16 cellular contexts compared by ENCODE assay signal in the genomic region with DNA sequence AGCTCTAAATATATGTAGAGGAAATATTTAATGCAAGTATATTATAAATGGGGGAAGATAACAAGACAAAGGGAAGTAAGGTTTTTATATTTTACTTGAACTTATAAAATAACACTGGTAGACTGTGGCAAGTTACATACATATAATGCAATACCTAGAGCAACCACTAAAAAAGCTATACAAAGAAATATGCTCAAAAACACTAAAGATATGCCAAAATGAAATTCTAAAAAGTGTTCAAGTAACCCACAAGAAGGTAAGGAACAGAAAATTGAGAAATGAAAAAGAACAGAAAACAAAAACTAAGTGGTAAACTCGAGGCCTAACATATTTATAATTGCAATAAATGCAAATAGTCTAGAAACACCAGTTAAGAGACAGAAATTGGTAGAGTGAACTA. TPM values are rescaled to one million over a fixed set of nuclear protein-coding genes. Genes with fewer than 3 reads are reported as not detected.
DNase-seq lines count a peak whose midpoint lies in the region; FAIRE-seq and TF ChIP-seq lines count a peak whose summit lies in the region.
"Had no signal": no experiment of that assay in that cellular context is flagged by ENCODE, and none has a peak within 500 bp of the region (broad histone marks: within the 10 kb centered on the region; RNA-seq: fewer than 3 reads in every experiment).

No MANE protein-coding gene starts in this region.

- H3K27me3 ChIP-seq in Loucy (ENCODE audit: insufficient read depth, low read length, poor library complexity, severe bottlenecking) = no peaks in the 10 kb centered on the region
- H3K27me3 ChIP-seq: SJSA1 had no signal

- no peak for FAIRE-seq in RCC 7860 (lab: Jason Lieb, UNC)

- peaks cover 43% of the 10 kb centered on the region for H3K9me3 Mint-ChIP-seq in chondrocyte (ENCODE audit: low read depth)
- peaks cover 36% of the 10 kb centered on the region for H3K9me3 Mint-ChIP-seq in osteocyte (ENCODE audit: unreplicated experiment)

- no peak overlapping the region for H3K4me2 ChIP-seq in Loucy (ENCODE audit: low read depth, low read length, poor library complexity, severe bottlenecking)

- H3K4me3 ChIP-seq in Loucy (ENCODE audit: low read length, poor library complexity, severe bottlenecking) = no peak overlapping the region
- H3K4me3 ChIP-seq: HAP-1, SJSA1 had no signal

- no peaks in the 10 kb centered on the region for H3K36me3 ChIP-seq in Loucy (ENCODE audit: insufficient read depth, low read length)
- H3K36me3 ChIP-seq: HAP-1, SJSA1 had no signal

- H3K27me3 Mint-ChIP-seq in chondrocyte (ENCODE audit: low read depth) (peaks cover 12% of the 10 kb centered on the region), osteocyte (ENCODE audit: unreplicated experiment) (peaks cover 39% of the 10 kb centered on the region)

- H3K9me2 ChIP-seq in Loucy (replicated peaks; ENCODE audit: low read depth, low read length) = no peaks in the 10 kb centered on the region

- H3K9ac ChIP-seq in Loucy (ENCODE audit: low read depth, low read length, poor library complexity, severe bottlenecking) = no peak overlapping the region

- H3K9me3 ChIP-seq in Loucy (ENCODE audit: insufficient read depth, low read depth, low read length) = peaks cover 26% of the 10 kb centered on the region
- H3K9me3 ChIP-seq: HAP-1, SJSA1 had no signal

- H3K4me1 Mint-ChIP-seq in chondrocyte (ENCODE audit: low read depth) (no peaks in the 10 kb centered on the region), osteocyte (ENCODE audit: unreplicated experiment) (no peaks in the 10 kb centered on the region)

- H3K27ac Mint-ChIP-seq in chondrocyte (ENCODE audit: unreplicated experiment) (no peak overlapping the region), osteocyte (ENCODE audit: unreplicated experiment) (no peak overlapping the region)
- H3K27ac Mint-ChIP-seq: CD4-positive, alpha-beta T cell had no signal

- DNase-seq in AML-193 (lab: John Stamatoyannopoulos, UW) (peak; percentile 13 to 29), chondrocyte (ENCODE audit: low spot score) (no peak), osteocyte (ENCODE audit: extremely low spot score, unreplicated experiment) (no peak), RCC 7860 (ENCODE audit: low spot score) (no peak), NCI-H1436 (lab: John Stamatoyannopoulos, UW) (no peak), NCI-H524 treated with DMSO at 0.1 percent for 48 hours (lab: John Stamatoyannopoulos, UW) (no peak)
- DNase-seq: CD4-positive, alpha-beta T cell; NCI-H1048; NCI-H146; NCI-H2081 treated with DMSO at 0.1 percent for 48 hours; NCI-H526; OCI-M1 had no signal

- no peak overlapping the region for H2AFZ ChIP-seq in Loucy (ENCODE audit: low read length)

- peak; percentile 44 for TF ChIP-seq CTCF in Loucy (conservative IDR thresholded peaks at IDR 0.05; ENCODE audit: low read length)
- peak; percentile 39 for TF ChIP-seq CTCF in chondrocyte (IDR thresholded peaks at IDR 0.05)
- TF ChIP-seq CTCF in osteocyte (IDR thresholded peaks at IDR 0.05) = peak; percentile 7

- H4K20me1 ChIP-seq in Loucy (ENCODE audit: insufficient read depth, low read length, poor library complexity, severe bottlenecking) = no peaks in the 10 kb centered on the region

- H3K79me2 ChIP-seq in Loucy (ENCODE audit: insufficient read depth, low read length) = no peaks in the 10 kb centered on the region

- H3K36me3 Mint-ChIP-seq in chondrocyte (ENCODE audit: low read depth) (peaks cover 12% of the 10 kb centered on the region), osteocyte (ENCODE audit: unreplicated experiment) (peaks cover 6% of the 10 kb centered on the region)

- no peak overlapping the region for H3K4me3 Mint-ChIP-seq in chondrocyte (ENCODE audit: unreplicated experiment)
- no peak overlapping the region for H3K4me3 Mint-ChIP-seq in osteocyte (ENCODE audit: unreplicated experiment)
- H3K4me3 Mint-ChIP-seq: CD4-positive, alpha-beta T cell had no signal

- no peaks in the 10 kb centered on the region for H3F3A ChIP-seq in Loucy (ENCODE audit: low read depth)

- peaks cover 7% of the 10 kb centered on the region for H3K4me1 ChIP-seq in Loucy (ENCODE audit: insufficient read depth, low read length, poor library complexity, severe bottlenecking)
- H3K4me1 ChIP-seq: HAP-1, SJSA1 had no signal

RNA-seq across cellular contexts. Expression of a gene that starts 32.5 kb away (rescaled TPM):
- total RNA-seq in chondrocyte = not detected in 3 replicates
- total RNA-seq in osteocyte = not detected in 2 replicates
- total RNA-seq: CD4-positive, alpha-beta T cell; SJSA1 had no signal

RNA-seq across cellular contexts. Expression of a gene that starts 34.9 kb away (rescaled TPM):
- total RNA-seq in chondrocyte (not detected in 3 replicates), osteocyte (not detected in 2 replicates)
- total RNA-seq: CD4-positive, alpha-beta T cell; LHCN-M2; SJSA1 had no signal

Comparison
In these comparisons a context has a peak if more than half of its experiments do, and no peak if none do; other contexts are left out.
1. DNase-seq: peak in AML-193 (2 of 2); none in chondrocyte (single experiment), osteocyte (single experiment), RCC 7860 (single experiment), NCI-H1436 (single experiment) and NCI-H524 treated with DMSO at 0.1 percent for 48 hours (single experiment).
2. Peak in every context shown above with its lines, with median percentiles within 50 percentile points of each other: CTCF ChIP-seq.